ENCODE assay signal across 17 cellular contexts in genomic region chr9:83330207-83331196, GRCh38.
DNase-seq lines count a peak whose midpoint lies in the region; ATAC-seq and TF ChIP-seq lines count a peak whose summit lies in the region.
"Had no signal": no experiment of that assay in that cellular context is flagged by ENCODE, and none has a peak within 500 bp of the region (broad histone marks: within the 10 kb centered on the region; RNA-seq: fewer than 3 reads in every experiment).

No MANE protein-coding gene starts in this region.

- no peak overlapping the region for H3K4me2 ChIP-seq in SK-N-SH
- no peak overlapping the region for H3K4me2 ChIP-seq in Karpas-422 (ENCODE audit: low read depth, low read length, poor library complexity, severe bottlenecking)
- H3K4me2 ChIP-seq: KMS-11 had no signal

- TF ChIP-seq RAD21 in SK-N-SH (IDR thresholded peaks at IDR 0.05; ENCODE audit: low read length), result no peak

- in situ Hi-C loops in astrocyte of the cerebellum (cut with HindIII; ENCODE audit: low sequenced_read_pairs), result loop anchor here (25.0 kb wide), 1 partner anchor 182 kb away; no protein-coding TSS in a partner anchor

- CTCF ChIA-PET in SK-N-SH (lab: Yijun Ruan, JAX), result interaction anchor here (1.2 to 7.0 kb wide), 4 partner anchors 94 to 290 kb away, joined by 3 to 111 read pairs (median 18); partner anchors contain the start of gene FRMD3

- H4K20me1 ChIP-seq in SK-N-SH (ENCODE audit: insufficient read depth), result no peaks in the 10 kb centered on the region
- H4K20me1 ChIP-seq in Karpas-422 (ENCODE audit: insufficient read depth, low read depth, low read length), result 0 out of 2 replicates have a peak, but pooled peaks cover 2% of the 10 kb centered on the region

- TF ChIP-seq CTCF in SK-N-SH (IDR thresholded peaks at IDR 0.05), result peak; percentile 24; the same call in 1 of the 2 replicates
- peak; percentile 2 for TF ChIP-seq CTCF in astrocyte of the cerebellum (IDR thresholded peaks at IDR 0.05; ENCODE audit: low read depth, low read length, missing control alignments)
- peak; percentile 14 for TF ChIP-seq CTCF in retinal pigment epithelial cell (conservative IDR thresholded peaks at IDR 0.05; ENCODE audit: low read depth, low read length)
- no peak for TF ChIP-seq CTCF in WERI-Rb-1 (IDR thresholded peaks at IDR 0.05; ENCODE audit: low read depth, low read length)
- no peak for TF ChIP-seq CTCF in suprapubic skin (IDR thresholded peaks at IDR 0.05)

- TF ChIP-seq EP300 in SK-N-SH (IDR thresholded peaks at IDR 0.05; ENCODE audit: borderline replicate concordance in 1 of 2, low read depth in 1 of 2, low read length in 1 of 2) (no peak), suprapubic skin (IDR thresholded peaks at IDR 0.05) (no peak)

- H3K4me1 ChIP-seq in SK-N-SH (ENCODE audit: control insufficient read depth in 1 of 2, insufficient read depth in 2 of 2, low read depth in 1 of 2, low read length in 1 of 2) (peaks cover 6 to 19% of the 10 kb centered on the region in 2 experiments; a peak in 3 of 4 replicates), Karpas-422 (ENCODE audit: low read length) (no peaks in the 10 kb centered on the region), suprapubic skin (peaks cover 21% of the 10 kb centered on the region)
- H3K4me1 ChIP-seq: prostate gland had no signal

- H3K27ac ChIP-seq in SK-N-SH (ENCODE audit: low read depth in 2 of 2, low read length in 1 of 2), result no peak overlapping the region
- no peak overlapping the region for H3K27ac ChIP-seq in Karpas-422 (ENCODE audit: low read length)
- H3K27ac ChIP-seq in WERI-Rb-1, result no peak overlapping the region
- no peak overlapping the region for H3K27ac ChIP-seq in suprapubic skin
- H3K27ac ChIP-seq: KMS-11, prostate gland had no signal

- H3K36me3 ChIP-seq in SK-N-SH (replicated peaks in 1 of 2; ENCODE audit: control insufficient read depth in 1 of 2, insufficient read depth in 2 of 2, low read length in 1 of 2) (peaks cover 0 to 12% of the 10 kb centered on the region in 2 experiments), Karpas-422 (ENCODE audit: insufficient read depth, low read length) (no peaks in the 10 kb centered on the region), WERI-Rb-1 (no peaks in the 10 kb centered on the region), suprapubic skin (no peaks in the 10 kb centered on the region)
- H3K36me3 ChIP-seq: prostate gland had no signal

- H3K79me2 ChIP-seq in SK-N-SH (ENCODE audit: insufficient read depth), result no peaks in the 10 kb centered on the region
- H3K79me2 ChIP-seq in Karpas-422 (ENCODE audit: low read length), result no peaks in the 10 kb centered on the region

- 90% methylated on average over 8 of the region's 8 CpGs for WGBS in SK-N-SH (ENCODE audit: low lambda C conversion rate)
- WGBS in suprapubic skin, result 96% methylated on average over 8 of the region's 8 CpGs

- no peak for ATAC-seq in SK-N-SH treated with all-trans-retinoic acid at 6 μM for 48 hours
- ATAC-seq: stimulated activated effector memory CD8-positive, alpha-beta T cell treated with anti-CD3 and anti-CD28 coated beads, Interleukin-12 subunit alpha, Interleukin-12 subunit beta, amount 100 ng/mL, for 72 hours had no signal

- H3K9ac ChIP-seq in SK-N-SH (no peak overlapping the region), Karpas-422 (ENCODE audit: low read length) (no peak overlapping the region)
- H3K9ac ChIP-seq: KMS-11 had no signal

- POLR2A ChIA-PET in SK-N-SH (lab: Yijun Ruan, JAX), result no interaction called here

- H3K9me3 ChIP-seq in SK-N-SH, result no peaks in the 10 kb centered on the region
- H3K9me3 ChIP-seq in Karpas-422 (ENCODE audit: low read length), result no peaks in the 10 kb centered on the region
- no peaks in the 10 kb centered on the region for H3K9me3 ChIP-seq in WERI-Rb-1 (ENCODE audit: severe bottlenecking)
- H3K9me3 ChIP-seq in suprapubic skin, result no peaks in the 10 kb centered on the region
- H3K9me3 ChIP-seq: prostate gland had no signal

- H3F3A ChIP-seq in SK-N-SH (replicated peaks; ENCODE audit: insufficient read depth), result no peaks in the 10 kb centered on the region

- no peak for TF ChIP-seq POLR2A in suprapubic skin (IDR thresholded peaks at IDR 0.05)

- H3K27me3 ChIP-seq in SK-N-SH (ENCODE audit: insufficient read depth) (no peaks in the 10 kb centered on the region), Karpas-422 (ENCODE audit: low read length) (no peaks in the 10 kb centered on the region), WERI-Rb-1 (ENCODE audit: insufficient read depth, low read depth, severe bottlenecking) (no peaks in the 10 kb centered on the region), suprapubic skin (no peaks in the 10 kb centered on the region)

- DNase-seq in SK-N-SH, result no peak
- peak; percentile 60 for DNase-seq in Karpas-422
- DNase-seq in astrocyte of the cerebellum (ENCODE audit: low read depth), result no peak
- no peak for DNase-seq in retinal pigment epithelial cell (ENCODE audit: low read depth)
- no peak for DNase-seq in WERI-Rb-1
- no peak for DNase-seq in suprapubic skin (ENCODE audit: low spot score in 2 of 2)
- DNase-seq in activated CD4-positive, alpha-beta T cell treated with anti-CD3 and anti-CD28 coated beads for 48 hours, result no peak
- DNase-seq: activated CD8-positive, alpha-beta memory T cell treated with anti-CD3 and anti-CD28 coated beads, Interleukin-2, amount 50 U/mL, for 48 hours; activated naive CD8-positive, alpha-beta T cell treated with anti-CD3 and anti-CD28 coated beads for 36 hours; foreskin melanocyte; GF-D8; NCI-H345; stimulated activated CD4-positive, alpha-beta T cell treated with anti-CD3 and anti-CD28 coated beads, Interleukin-2, amount 100 ng/mL, for 48 hours had no signal

- no peak overlapping the region for H2AFZ ChIP-seq in SK-N-SH (ENCODE audit: low read depth)
- no peak overlapping the region for H2AFZ ChIP-seq in Karpas-422 (ENCODE audit: low read length)

- H3K9me2 ChIP-seq in SK-N-SH (no peaks in the 10 kb centered on the region), Karpas-422 (replicated peaks; ENCODE audit: insufficient read depth, low read length) (no peaks in the 10 kb centered on the region)

- no peak overlapping the region for H3K4me3 ChIP-seq in SK-N-SH (ENCODE audit: low read depth in 2 of 2, low read length in 1 of 2)
- H3K4me3 ChIP-seq in Karpas-422 (ENCODE audit: low read length), result no peak overlapping the region
- H3K4me3 ChIP-seq in astrocyte of the cerebellum (ENCODE audit: low read depth, low read length), result no peak overlapping the region
- no peak overlapping the region for H3K4me3 ChIP-seq in retinal pigment epithelial cell (ENCODE audit: low read length)
- H3K4me3 ChIP-seq in WERI-Rb-1 (ENCODE audit: low read depth, low read length), result no peak overlapping the region
- H3K4me3 ChIP-seq in suprapubic skin, result no peak overlapping the region
- H3K4me3 ChIP-seq: prostate gland had no signal

TF ChIP-seq in SK-N-SH, 30 proteins besides CTCF, POLR2A, EP300 and RAD21:
- no peak for TF ChIP-seq MEF2A (IDR thresholded peaks at IDR 0.05; ENCODE audit: borderline replicate concordance, low read depth)
- TF ChIP-seq CHD2 (IDR thresholded peaks at IDR 0.05; ENCODE audit: low read length, partially characterized antibody), result no peak
- TF ChIP-seq RFX5 (IDR thresholded peaks at IDR 0.05; ENCODE audit: low read length), result no peak
- TF ChIP-seq GABPA (IDR thresholded peaks at IDR 0.05; ENCODE audit: low read depth), result no peak
- TF ChIP-seq TAF1 (IDR thresholded peaks at IDR 0.05; ENCODE audit: borderline replicate concordance, low read depth, low read length), result no peak
- no peak for TF ChIP-seq TCF12 (IDR thresholded peaks at IDR 0.05)

TF ChIP-seq in SK-N-SH treated with all-trans-retinoic acid at 6 μM for 48 hours, 23 proteins besides CTCF, POLR2A, EP300 and RAD21:
- TF ChIP-seq ZFP3 (CRISPR knock-in tag; IDR thresholded peaks at IDR 0.05) (no peak), RARB (CRISPR knock-in tag; IDR thresholded peaks at IDR 0.05) (no peak), POU6F1 (CRISPR knock-in tag; IDR thresholded peaks at IDR 0.05; ENCODE audit: borderline replicate concordance, low read depth) (no peak), ZNF70 (CRISPR knock-in tag; IDR thresholded peaks at IDR 0.05) (no peak), GLIS3 (CRISPR knock-in tag; IDR thresholded peaks at IDR 0.05) (no peak), ZNF565 (CRISPR knock-in tag; conservative IDR thresholded peaks at IDR 0.05; ENCODE audit: low read depth) (no peak)
- TF ChIP-seq, protein P1, sequence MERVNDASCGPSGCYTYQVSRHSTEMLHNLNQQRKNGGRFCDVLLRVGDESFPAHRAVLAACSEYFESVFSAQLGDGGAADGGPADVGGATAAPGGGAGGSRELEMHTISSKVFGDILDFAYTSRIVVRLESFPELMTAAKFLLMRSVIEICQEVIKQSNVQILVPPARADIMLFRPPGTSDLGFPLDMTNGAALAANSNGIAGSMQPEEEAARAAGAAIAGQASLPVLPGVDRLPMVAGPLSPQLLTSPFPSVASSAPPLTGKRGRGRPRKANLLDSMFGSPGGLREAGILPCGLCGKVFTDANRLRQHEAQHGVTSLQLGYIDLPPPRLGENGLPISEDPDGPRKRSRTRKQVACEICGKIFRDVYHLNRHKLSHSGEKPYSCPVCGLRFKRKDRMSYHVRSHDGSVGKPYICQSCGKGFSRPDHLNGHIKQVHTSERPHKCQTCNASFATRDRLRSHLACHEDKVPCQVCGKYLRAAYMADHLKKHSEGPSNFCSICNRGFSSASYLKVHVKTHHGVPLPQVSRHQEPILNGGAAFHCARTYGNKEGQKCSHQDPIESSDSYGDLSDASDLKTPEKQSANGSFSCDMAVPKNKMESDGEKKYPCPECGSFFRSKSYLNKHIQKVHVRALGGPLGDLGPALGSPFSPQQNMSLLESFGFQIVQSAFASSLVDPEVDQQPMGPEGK (CRISPR knock-in tag; IDR thresholded peaks at IDR 0.05; ENCODE audit: borderline replicate concordance), result no peak
TF ChIP-seq in SK-N-SH treated with all-trans-retinoic acid at 6 μM for 48 hours: peak in this region for 0.

Comparison
In these comparisons a context has a peak if more than half of its experiments do, and no peak if none do; other contexts are left out.
1. CTCF ChIP-seq: peak in SK-N-SH (single experiment), astrocyte of the cerebellum (single experiment) and retinal pigment epithelial cell (single experiment); none in WERI-Rb-1 (single experiment) and suprapubic skin (0 of 2).